13 cellular contexts compared by ENCODE assay signal in genomic region chr14:68110989-68111704, GRCh38.
DNase-seq lines count a peak whose midpoint lies in the region; ATAC-seq and TF ChIP-seq lines count a peak whose summit lies in the region.
"Had no signal": no experiment of that assay in that cellular context is flagged by ENCODE, and none has a peak within 500 bp of the region (broad histone marks: within the 10 kb centered on the region; RNA-seq: fewer than 3 reads in every experiment).

No MANE protein-coding gene starts in this region.

- H3K9me3 ChIP-seq in neural progenitor cell (ENCODE audit: low read depth) = no peaks in the 10 kb centered on the region

- POLR2A ChIA-PET in activated CD8-positive, alpha-beta T cell treated with anti-CD3 and anti-CD28 coated beads for 36 hours (lab: Charles Lee) = no interaction called here

- no peaks in the 10 kb centered on the region for H3K27me3 Mint-ChIP-seq in chondrocyte (ENCODE audit: low read depth)
- H3K27me3 Mint-ChIP-seq in neural progenitor cell (ENCODE audit: insufficient read depth, low read depth) = no peaks in the 10 kb centered on the region
- H3K27me3 Mint-ChIP-seq in activated CD8-positive, alpha-beta T cell treated with anti-CD3 and anti-CD28 coated beads for 36 hours = no peaks in the 10 kb centered on the region
- H3K27me3 Mint-ChIP-seq: naive thymus-derived CD8-positive, alpha-beta T cell had no signal

- no peaks in the 10 kb centered on the region for H3K79me2 ChIP-seq in neural progenitor cell (ENCODE audit: low read depth)

- no peak for ATAC-seq in GM18870 (IDR thresholded peaks at IDR 0.05; ENCODE audit: unreplicated experiment)
- ATAC-seq in activated CD8-positive, alpha-beta T cell treated with anti-CD3 and anti-CD28 coated beads for 36 hours = no peak
- ATAC-seq: naive thymus-derived CD8-positive, alpha-beta T cell had no signal

- intact Hi-C loops in activated CD8-positive, alpha-beta T cell treated with anti-CD3 and anti-CD28 coated beads for 36 hours (cut with micrococcal nuclease) = no loop called here

- CTCF ChIA-PET in activated CD8-positive, alpha-beta T cell treated with anti-CD3 and anti-CD28 coated beads for 36 hours (lab: Charles Lee) = interaction anchor here (1.1 kb wide), 1 partner anchor 62 kb away, joined by 3 read pairs; no protein-coding TSS in a partner anchor

- H3K4me2 ChIP-seq in neural progenitor cell = no peak overlapping the region

- H3K9ac ChIP-seq in neural progenitor cell = no peak overlapping the region

- no peaks in the 10 kb centered on the region for H3F3A ChIP-seq in neural progenitor cell (ENCODE audit: low read depth)

- peaks cover 5% of the 10 kb centered on the region for H3K4me1 ChIP-seq in neural progenitor cell

- H3K4me3 ChIP-seq in neural progenitor cell = no peak overlapping the region

- no peaks in the 10 kb centered on the region for H3K27me3 ChIP-seq in neural progenitor cell

- H4K20me1 ChIP-seq in neural progenitor cell (ENCODE audit: low read depth) = no peaks in the 10 kb centered on the region

- TF ChIP-seq CTCF in chondrocyte (IDR thresholded peaks at IDR 0.05) (no peak), neural progenitor cell (IDR thresholded peaks at IDR 0.05) (no peak), GM20000 (IDR thresholded peaks at IDR 0.05; ENCODE audit: extremely low read depth, missing control alignments) (no peak)
- no peak for TF ChIP-seq CTCF in activated CD8-positive, alpha-beta T cell treated with anti-CD3 and anti-CD28 coated beads for 36 hours (IDR thresholded peaks at IDR 0.05)

- H2AFZ ChIP-seq in neural progenitor cell (replicated peaks) = no peak overlapping the region

- H3K4me1 Mint-ChIP-seq in chondrocyte (ENCODE audit: low read depth) (peaks cover 46% of the 10 kb centered on the region), neural progenitor cell (peaks cover 41% of the 10 kb centered on the region)
- peaks cover 25% of the 10 kb centered on the region for H3K4me1 Mint-ChIP-seq in activated CD8-positive, alpha-beta T cell treated with anti-CD3 and anti-CD28 coated beads for 36 hours (ENCODE audit: low read depth)

- no peak overlapping the region for H3K4me3 Mint-ChIP-seq in chondrocyte (ENCODE audit: unreplicated experiment)
- H3K4me3 Mint-ChIP-seq in neural progenitor cell = no peak overlapping the region
- H3K4me3 Mint-ChIP-seq in activated CD8-positive, alpha-beta T cell treated with anti-CD3 and anti-CD28 coated beads for 36 hours = no peak overlapping the region
- H3K4me3 Mint-ChIP-seq: naive thymus-derived CD8-positive, alpha-beta T cell had no signal

- H3K36me3 ChIP-seq in neural progenitor cell = no peaks in the 10 kb centered on the region

- H3K27ac ChIP-seq in neural progenitor cell = no peak overlapping the region

- H3K27ac Mint-ChIP-seq in chondrocyte (ENCODE audit: unreplicated experiment) (peak overlapping the region; percentile 45), neural progenitor cell (peak overlapping the region; percentile 85)
- no peak overlapping the region for H3K27ac Mint-ChIP-seq in activated CD8-positive, alpha-beta T cell treated with anti-CD3 and anti-CD28 coated beads for 36 hours
- H3K27ac Mint-ChIP-seq: naive thymus-derived CD8-positive, alpha-beta T cell had no signal

- H3K9me3 Mint-ChIP-seq in chondrocyte (ENCODE audit: low read depth) = peaks cover 4% of the 10 kb centered on the region
- H3K9me3 Mint-ChIP-seq in neural progenitor cell = no peaks in the 10 kb centered on the region
- no peaks in the 10 kb centered on the region for H3K9me3 Mint-ChIP-seq in activated CD8-positive, alpha-beta T cell treated with anti-CD3 and anti-CD28 coated beads for 36 hours
- H3K9me3 Mint-ChIP-seq: naive thymus-derived CD8-positive, alpha-beta T cell had no signal

- H3K36me3 Mint-ChIP-seq in chondrocyte (ENCODE audit: low read depth) = no peaks in the 10 kb centered on the region
- no peaks in the 10 kb centered on the region for H3K36me3 Mint-ChIP-seq in neural progenitor cell
- H3K36me3 Mint-ChIP-seq in activated CD8-positive, alpha-beta T cell treated with anti-CD3 and anti-CD28 coated beads for 36 hours (ENCODE audit: low read depth) = no peaks in the 10 kb centered on the region
- H3K36me3 Mint-ChIP-seq: naive thymus-derived CD8-positive, alpha-beta T cell had no signal

- DNase-seq in DMS153 (lab: John Stamatoyannopoulos, UW) (peak; percentile 58), NCI-H2196 (lab: John Stamatoyannopoulos, UW; ENCODE audit: unreplicated experiment) (peak; percentile 79), chondrocyte (ENCODE audit: low spot score) (no peak), neural progenitor cell (ENCODE audit: low spot score) (no peak), GM20000 (ENCODE audit: low spot score) (no peak)
- DNase-seq in activated CD8-positive, alpha-beta memory T cell treated with anti-CD3 and anti-CD28 coated beads, Interleukin-2, amount 50 U/mL, for 48 hours = no peak
- no peak for DNase-seq in activated CD8-positive, alpha-beta T cell treated with anti-CD3 and anti-CD28 coated beads for 36 hours
- DNase-seq: activated T-cell treated with anti-CD3 and anti-CD28 coated beads, Interleukin-2, amount 50 U/mL, for 1 hour; DMS53; erythroblast; MM.1S; naive thymus-derived CD8-positive, alpha-beta T cell had no signal

Comparison
In these comparisons a context has a peak if more than half of its experiments do, and no peak if none do; other contexts are left out.
1. DNase-seq: peak in DMS153 (single experiment) and NCI-H2196 (single experiment); none in chondrocyte (single experiment), neural progenitor cell (single experiment), activated CD8-positive, alpha-beta memory T cell treated with anti-CD3 and anti-CD28 coated beads, Interleukin-2, amount 50 U/mL, for 48 hours (single experiment), GM20000 (single experiment) and activated CD8-positive, alpha-beta T cell treated with anti-CD3 and anti-CD28 coated beads for 36 hours (single experiment).